ENCODE assay signal across 15 cellular contexts in the genomic region with DNA sequence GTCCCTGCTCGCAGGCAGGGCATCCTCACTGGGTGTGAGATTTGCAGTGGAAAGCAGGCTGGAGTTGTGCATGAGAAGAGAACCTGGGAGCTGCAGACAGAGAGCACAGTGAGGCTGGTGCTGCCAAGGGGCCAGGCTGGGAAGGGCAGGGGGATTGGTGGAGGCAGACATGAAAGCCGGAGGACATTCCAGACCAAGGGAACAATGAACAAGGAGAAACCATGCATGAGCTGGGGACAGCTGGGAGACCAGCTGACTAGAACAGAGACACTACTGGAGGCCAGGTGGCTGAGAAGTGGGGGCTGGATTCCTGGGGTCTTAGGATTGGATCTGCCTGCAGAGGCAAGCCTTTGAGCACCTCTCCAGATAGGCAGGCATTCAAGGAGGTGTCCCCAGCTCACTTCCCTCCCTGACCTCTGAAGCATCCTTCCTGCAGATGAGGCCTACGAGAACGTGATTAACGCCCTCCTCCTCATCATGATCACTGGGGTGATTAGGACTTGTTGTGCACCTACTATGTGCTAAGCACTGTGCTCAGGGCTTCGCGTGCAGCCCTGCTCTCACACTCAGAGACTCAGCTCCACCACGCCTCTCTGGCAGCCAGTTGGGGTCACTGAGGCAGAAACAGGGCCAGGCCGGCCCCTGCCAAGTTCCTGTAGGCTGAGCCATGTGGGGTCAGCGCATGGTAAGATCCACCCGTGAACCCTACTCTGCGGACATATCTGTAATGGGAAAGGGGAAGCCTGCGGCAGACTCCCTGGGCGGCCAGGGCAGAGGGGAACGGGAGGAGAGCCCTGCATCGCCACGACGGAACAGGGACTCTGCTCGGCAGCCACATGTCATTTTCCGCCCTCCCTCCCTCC.
A peak's percentile ranks its signal among the peaks of the same experiment; 100 is the strongest.
DNase-seq lines count a peak whose midpoint lies in the region; ATAC-seq and TF ChIP-seq lines count a peak whose summit lies in the region.
"Had no signal": no experiment of that assay in that cellular context is flagged by ENCODE, and none has a peak within 500 bp of the region (broad histone marks: within the 10 kb centered on the region; RNA-seq: fewer than 3 reads in every experiment).

No MANE protein-coding gene starts in this region.

- H3K4me3 ChIP-seq in right atrium auricular region (no peak overlapping the region), heart right ventricle (no peak overlapping the region), SJCRH30 (no peak overlapping the region), testis (no peak overlapping the region), tibial nerve (no peak overlapping the region)
- H3K4me3 ChIP-seq: breast epithelium, HAP-1, mucosa of descending colon had no signal

- H3K4me1 ChIP-seq in right atrium auricular region (no peaks in the 10 kb centered on the region), heart right ventricle (no peaks in the 10 kb centered on the region), SJCRH30 (no peaks in the 10 kb centered on the region), testis (no peaks in the 10 kb centered on the region), tibial nerve (no peaks in the 10 kb centered on the region)
- H3K4me1 ChIP-seq: breast epithelium, HAP-1 had no signal

- no peak for TF ChIP-seq EP300 in tibial nerve (IDR thresholded peaks at IDR 0.05)

- TF ChIP-seq CTCF in right atrium auricular region (IDR thresholded peaks at IDR 0.05) = no peak
- no peak for TF ChIP-seq CTCF in heart right ventricle (IDR thresholded peaks at IDR 0.05)
- no peak for TF ChIP-seq CTCF in testis (IDR thresholded peaks at IDR 0.05)
- no peak for TF ChIP-seq CTCF in tibial nerve (IDR thresholded peaks at IDR 0.05)

- H3K27ac ChIP-seq in right atrium auricular region = no peak overlapping the region
- no peak overlapping the region for H3K27ac ChIP-seq in heart right ventricle
- no peak overlapping the region for H3K27ac ChIP-seq in SJCRH30
- H3K27ac ChIP-seq in testis = no peak overlapping the region
- no peak overlapping the region for H3K27ac ChIP-seq in tibial nerve
- H3K27ac ChIP-seq: breast epithelium had no signal

- TF ChIP-seq POLR2A in testis (IDR thresholded peaks at IDR 0.05) = no peak
- no peak for TF ChIP-seq POLR2A in tibial nerve (IDR thresholded peaks at IDR 0.05)

- intact Hi-C loops in heart right ventricle (cut with DNase I) = no loop called here
- intact Hi-C loops in testis (cut with DNase I; ENCODE audit: low total_unique reads) = no loop called here

- 91 to 93% methylated on average over 14 to 20 of the region's 20 CpGs for WGBS in heart right ventricle, 2 donors
- 87 to 94% methylated on average over 15 to 20 of the region's 20 CpGs for WGBS in testis, 2 donors
- 79 to 80% methylated on average over 20 of the region's 20 CpGs for WGBS in tibial nerve, 2 donors

- no peaks in the 10 kb centered on the region for H3K36me3 ChIP-seq in right atrium auricular region
- H3K36me3 ChIP-seq in heart right ventricle = no peaks in the 10 kb centered on the region
- no peaks in the 10 kb centered on the region for H3K36me3 ChIP-seq in SJCRH30
- no peaks in the 10 kb centered on the region for H3K36me3 ChIP-seq in testis (ENCODE audit: low read depth, missing control alignments)
- H3K36me3 ChIP-seq in tibial nerve = no peaks in the 10 kb centered on the region
- H3K36me3 ChIP-seq: breast epithelium, HAP-1 had no signal

- H3K27me3 ChIP-seq in right atrium auricular region (no peaks in the 10 kb centered on the region), heart right ventricle (peaks cover 0 to 15% (median 0%) of the 10 kb centered on the region in 7 donors), SJCRH30 (no peaks in the 10 kb centered on the region), testis (no peaks in the 10 kb centered on the region), tibial nerve (peaks cover 0 to 9% of the 10 kb centered on the region in 2 donors)
- H3K27me3 ChIP-seq: breast epithelium had no signal

- ATAC-seq in heart right ventricle (no peak), HG03039 (IDR thresholded peaks at IDR 0.05; ENCODE audit: unreplicated experiment) (no peak)

- DNase-seq in right atrium auricular region (ENCODE audit: low spot score) (peak; percentile 38), heart right ventricle (no peak), SJCRH30 (peak; percentile 73 to 82), medulla oblongata (ENCODE audit: extremely low spot score) (peak; percentile 46), testis (peak; percentile 4), tibial nerve (ENCODE audit: low spot score in 2 of 2) (no peak)
- DNase-seq in activated effector memory CD4-positive, alpha-beta T cell treated with Interleukin-2 at 50 U/mL for 16 hours = no peak
- DNase-seq: cortex of kidney; KBM-7; kidney glomerular epithelial cell; mucosa of descending colon; stimulated activated CD4-positive, alpha-beta T cell treated with anti-CD3 and anti-CD28 coated beads, Interleukin-2, amount 100 ng/mL, for 24 hours had no signal

- H3K9me3 ChIP-seq in right atrium auricular region (no peaks in the 10 kb centered on the region), heart right ventricle (no peaks in the 10 kb centered on the region), SJCRH30 (replicated peaks) (no peaks in the 10 kb centered on the region), testis (no peaks in the 10 kb centered on the region), tibial nerve (no peaks in the 10 kb centered on the region)
- H3K9me3 ChIP-seq: breast epithelium, HAP-1, mucosa of descending colon had no signal

Comparison
In these comparisons a context has a peak if more than half of its experiments do, and no peak if none do; other contexts are left out.
1. DNase-seq: peak in right atrium auricular region (single experiment), SJCRH30 (2 of 2), medulla oblongata (single experiment) and testis (single experiment); none in heart right ventricle (0 of 2), tibial nerve (0 of 2) and activated effector memory CD4-positive, alpha-beta T cell treated with Interleukin-2 at 50 U/mL for 16 hours (single experiment).